ENCODE assay signal across 34 cellular contexts in genomic region chr9:16377311-16377710, GRCh38.
"Had no signal": no experiment of that assay in that cellular context is flagged by ENCODE, and none has a peak within 500 bp of the region (broad histone marks: within the 10 kb centered on the region; RNA-seq: fewer than 3 reads in every experiment).

No MANE protein-coding gene starts in this region.

- H3K4me1 ChIP-seq: adrenal gland, ascending aorta, body of pancreas, breast epithelium had no signal

- H3K9me3 ChIP-seq: adrenal gland, ascending aorta, body of pancreas had no signal

- FAIRE-seq: astrocyte, bronchial epithelial cell had no signal

- H3K27ac ChIP-seq: adrenal gland, ascending aorta, body of pancreas, brain microvascular endothelial cell, breast epithelium, cardiac muscle cell had no signal

- DNase-seq: activated effector memory CD4-positive, alpha-beta T cell treated with anti-CD3 and anti-CD28 coated beads, Interleukin-2, amount 50 U/mL, for 16 hours; activated effector memory CD4-positive, alpha-beta T cell treated with Interleukin-2 at 50 U/mL for 16 hours; activated gamma-delta T cell; activated gamma-delta T cell treated with Interleukin-2 at 50 U/mL for 16 hours; activated naive CD4-positive, alpha-beta T cell; activated naive CD4-positive, alpha-beta T cell treated with anti-CD3 and anti-CD28 coated beads for 36 hours; activated naive CD4-positive, alpha-beta T cell treated with anti-CD3 and anti-CD28 coated beads, Interleukin-2, amount 10 ng/mL, durations not matched to agents 7 days and 5 days; activated naive CD4-positive, alpha-beta T cell treated with anti-CD3 and anti-CD28 coated beads, Interleukin-2, amount 50 U/mL, for 16 hours; activated naive CD4-positive, alpha-beta T cell treated with Interleukin-2 at 50 U/mL for 16 hours; activated naive CD8-positive, alpha-beta T cell treated with anti-CD3 and anti-CD28 coated beads for 36 hours; activated naive CD8-positive, alpha-beta T cell treated with anti-CD3 and anti-CD28 coated beads, Interleukin-2, amount 10 ng/mL, durations not matched to agents 7 days and 5 days; activated naive CD8-positive, alpha-beta T cell treated with anti-CD3 and anti-CD28 coated beads, Interleukin-2, amount 50 U/mL, for 24 hours; activated T-cell treated with anti-CD3 and anti-CD28 coated beads, Interleukin-2, amount 50 U/mL, for 1 hour; activated T-cell treated with anti-CD3 and anti-CD28 coated beads, Interleukin-2, amount 50 U/mL, for 24 hours; activated T-cell treated with anti-CD3 and anti-CD28 coated beads, Interleukin-2, amount 50 U/mL, for 4 hours; activated T-cell treated with anti-CD3 and anti-CD28 coated beads, Interleukin-2, amount 50 U/mL, for 48 hours; activated T-cell treated with anti-CD3 and anti-CD28 coated beads, Interleukin-2, amount 50 U/mL, for 72 hours; amniotic stem cell; amygdala; anterior cingulate cortex; aorta; body of pancreas; brain microvascular endothelial cell; caudate nucleus; central memory CD4-positive, alpha-beta T cell; cerebellar nuclear complex had no signal

- H3K27me3 ChIP-seq: adrenal gland, ascending aorta, body of pancreas, brain microvascular endothelial cell, breast epithelium, cardiac muscle cell had no signal

- H3K36me3 ChIP-seq: adrenal gland, ascending aorta, brain microvascular endothelial cell, breast epithelium, cardiac muscle cell had no signal

- H3K4me3 ChIP-seq: adrenal gland, ascending aorta, body of pancreas, breast epithelium, cardiac muscle cell had no signal

- ATAC-seq: activated naive CD4-positive, alpha-beta T cell treated with anti-CD3 and anti-CD28 coated beads, Interleukin-2, amount 50 U/mL, for 72 hours; activated naive CD8-positive, alpha-beta T cell treated with anti-CD3 and anti-CD28 coated beads, Interleukin-2, amount 50 U/mL, for 24 hours; activated T-cell treated with anti-CD3 and anti-CD28 coated beads, Interleukin-2, amount 50 U/mL, for 4 hours; activated T-cell treated with anti-CD3 and anti-CD28 coated beads, Interleukin-2, amount 50 U/mL, for 72 hours; activated T-helper 17 cell treated with anti-CD3 and anti-CD28 coated beads, Interleukin-2, amount 50 U/mL, for 72 hours; body of pancreas had no signal
